Comparison of ENCODE assay signal across 20 cellular contexts in genomic region chr7:102119213-102119651, GRCh38.
DNase-seq lines count a peak whose midpoint lies in the region; ATAC-seq and TF ChIP-seq lines count a peak whose summit lies in the region.
"Had no signal": no experiment of that assay in that cellular context is flagged by ENCODE, and none has a peak within 500 bp of the region (broad histone marks: within the 10 kb centered on the region; RNA-seq: fewer than 3 reads in every experiment).

No MANE protein-coding gene starts in this region.

- intact Hi-C loops in mammary epithelial cell (cut with micrococcal nuclease) (no loop called here), breast epithelium (cut with DNase I; ENCODE audit: low total_unique reads) (no loop called here)

- no peak overlapping the region for H3K27ac Mint-ChIP-seq in activated naive CD4-positive, alpha-beta T cell treated with anti-CD3 and anti-CD28 coated beads, Interleukin-2, amount 50 U/mL, for 72 hours
- H3K27ac Mint-ChIP-seq: activated CD4-positive, alpha-beta T cell treated with anti-CD3 and anti-CD28 coated beads, Interleukin-2, amount 10 ng/mL, durations not matched to agents 24 days and 14 days; activated naive CD8-positive, alpha-beta T cell treated with anti-CD3 and anti-CD28 coated beads, Interleukin-2, amount 50 U/mL, for 24 hours; CD4-positive, alpha-beta memory T cell; T-helper 2 cell treated with Interferon-gamma antibody and Interleukin-4, amounts not matched to agents 5 μg/mL and 100 μg/mL, for 36 hours had no signal

- no peaks in the 10 kb centered on the region for H3K79me2 ChIP-seq in mammary epithelial cell (ENCODE audit: insufficient read depth, low read length)
- H3K79me2 ChIP-seq: parathyroid adenoma had no signal

- peak; percentile 64 for DNase-seq in mammary epithelial cell
- DNase-seq in breast epithelium (ENCODE audit: low spot score in 2 of 2): no peak
- DNase-seq in foreskin melanocyte: peak; percentile 95
- DNase-seq in middle frontal gyrus (ENCODE audit: extremely low spot score, low spot score): peak; percentile 20
- DNase-seq in activated naive CD4-positive, alpha-beta T cell treated with anti-CD3 and anti-CD28 coated beads, Interleukin-2, amount 50 U/mL, for 72 hours (ENCODE audit: low spot score in 2 of 2): no peak
- no peak for DNase-seq in SIG-M5 (lab: John Stamatoyannopoulos, UW)
- DNase-seq: activated CD4-positive, alpha-beta T cell treated with anti-CD3 and anti-CD28 coated beads, Interleukin-2, amount 10 ng/mL, durations not matched to agents 24 days and 14 days; activated naive CD8-positive, alpha-beta T cell treated with anti-CD3 and anti-CD28 coated beads, Interleukin-2, amount 50 U/mL, for 24 hours; activated T-cell treated with anti-CD3 and anti-CD28 coated beads, Interleukin-2, amount 50 U/mL, for 1 hour; CD4-positive, alpha-beta memory T cell; mesendoderm; NCI-H2081 treated with DMSO at 0.1 percent for 48 hours; NCI-H82 had no signal

- H3K9ac ChIP-seq in mammary epithelial cell (ENCODE audit: insufficient read depth, low read length): no peak overlapping the region
- H3K9ac ChIP-seq: parathyroid adenoma had no signal

- H2AFZ ChIP-seq in mammary epithelial cell (ENCODE audit: low read depth, low read length): peak overlapping the region; percentile 52
- H2AFZ ChIP-seq: parathyroid adenoma had no signal

- CTCF ChIA-PET in mammary epithelial cell (lab: Charles Lee; ENCODE audit: low non-redundant PET): interaction anchor here (0.6 kb wide), 1 partner anchor 15 kb away, joined by 3 read pairs; no protein-coding TSS in a partner anchor

- no peaks in the 10 kb centered on the region for H3K9me3 ChIP-seq in mammary epithelial cell (replicated peaks; ENCODE audit: insufficient read depth, low read length)
- H3K9me3 ChIP-seq in breast epithelium: no peaks in the 10 kb centered on the region

- H3K36me3 Mint-ChIP-seq in activated naive CD4-positive, alpha-beta T cell treated with anti-CD3 and anti-CD28 coated beads, Interleukin-2, amount 50 U/mL, for 72 hours: peaks cover 0 to 17% of the 10 kb centered on the region in 2 donors

- H3K36me3 ChIP-seq in mammary epithelial cell (ENCODE audit: insufficient read depth, low read length): no peaks in the 10 kb centered on the region
- no peaks in the 10 kb centered on the region for H3K36me3 ChIP-seq in breast epithelium
- H3K36me3 ChIP-seq in urinary bladder (ENCODE audit: insufficient read depth): no peaks in the 10 kb centered on the region

- TF ChIP-seq POLR2A in breast epithelium (IDR thresholded peaks at IDR 0.05): no peak

- 19% methylated on average over 5 of the region's 14 CpGs for WGBS in mammary epithelial cell (ENCODE audit: low coverage, missing lambda C conversion rate)
- WGBS in urinary bladder: 64% methylated on average over 14 of the region's 14 CpGs

- no peak overlapping the region for H3K4me2 ChIP-seq in mammary epithelial cell (ENCODE audit: insufficient read depth, low read depth, low read length)

- H4K20me1 ChIP-seq in mammary epithelial cell (ENCODE audit: insufficient read depth, low read length): no peaks in the 10 kb centered on the region

- BruUV-seq in mammary epithelial cell (replicated peaks; lab: Mats Ljungman, UMichigan): no TSS peak

- H3K9me3 Mint-ChIP-seq in activated naive CD4-positive, alpha-beta T cell treated with anti-CD3 and anti-CD28 coated beads, Interleukin-2, amount 50 U/mL, for 72 hours: no peaks in the 10 kb centered on the region
- H3K9me3 Mint-ChIP-seq: activated CD4-positive, alpha-beta T cell treated with anti-CD3 and anti-CD28 coated beads, Interleukin-2, amount 10 ng/mL, durations not matched to agents 24 days and 14 days; activated naive CD8-positive, alpha-beta T cell treated with anti-CD3 and anti-CD28 coated beads, Interleukin-2, amount 50 U/mL, for 24 hours; T-helper 2 cell treated with Interferon-gamma antibody and Interleukin-4, amounts not matched to agents 5 μg/mL and 100 μg/mL, for 36 hours had no signal

- in situ Hi-C loops in mammary epithelial cell (cut with MboI; ENCODE audit: low sequenced_read_pairs in 2 of 2): no loop called here

- dilution Hi-C loops in mammary epithelial cell (cut with HindIII; ENCODE audit: low sequenced_read_pairs): no loop called here

- H3K4me3 ChIP-seq in mammary epithelial cell (replicated peaks in 1 of 3; ENCODE audit: insufficient read depth in 1 of 3, low read depth in 2 of 3, low read length in 3 of 3) (no peak overlapping the region), breast epithelium (no peak overlapping the region), urinary bladder (ENCODE audit: low read depth, low read length) (no peak overlapping the region)
- H3K4me3 ChIP-seq: GM12878 had no signal

- TF ChIP-seq CTCF in mammary epithelial cell (conservative IDR thresholded peaks at IDR 0.05 in 1 of 2, IDR thresholded peaks at IDR 0.05 in 1 of 2; ENCODE audit: extremely low read depth in 1 of 2, insufficient read depth in 1 of 2, low read depth in 1 of 2, low read length in 2 of 2): no peak
- TF ChIP-seq CTCF in breast epithelium (IDR thresholded peaks at IDR 0.05): no peak

- no peak for ATAC-seq in activated naive CD4-positive, alpha-beta T cell treated with anti-CD3 and anti-CD28 coated beads, Interleukin-2, amount 50 U/mL, for 72 hours
- ATAC-seq in GM21528 (IDR thresholded peaks at IDR 0.05; ENCODE audit: low FRiP score, unreplicated experiment): no peak
- ATAC-seq: activated naive CD8-positive, alpha-beta T cell treated with anti-CD3 and anti-CD28 coated beads, Interleukin-2, amount 50 U/mL, for 24 hours; esophagus mucosa; GM12878 had no signal

- no peak overlapping the region for H3K27ac ChIP-seq in mammary epithelial cell (ENCODE audit: insufficient read depth, low read depth, low read length)
- no peak overlapping the region for H3K27ac ChIP-seq in breast epithelium
- peak overlapping the region; percentile 27 for H3K27ac ChIP-seq in urinary bladder (ENCODE audit: low read depth)
- H3K27ac ChIP-seq: 22Rv1, parathyroid adenoma had no signal

- H3K27me3 ChIP-seq in mammary epithelial cell (ENCODE audit: insufficient read depth, low read length) (no peaks in the 10 kb centered on the region), breast epithelium (no peaks in the 10 kb centered on the region)

- H3K4me1 ChIP-seq in mammary epithelial cell (ENCODE audit: insufficient read depth, low read length) (peaks cover 10% of the 10 kb centered on the region), breast epithelium (no peaks in the 10 kb centered on the region), urinary bladder (ENCODE audit: insufficient read depth) (no peaks in the 10 kb centered on the region)
- H3K4me1 ChIP-seq: parathyroid adenoma had no signal

Comparison
In these comparisons a context has a peak if more than half of its experiments do, and no peak if none do; other contexts are left out.
1. DNase-seq: peak in mammary epithelial cell (single experiment), foreskin melanocyte (single experiment) and middle frontal gyrus (single experiment); none in breast epithelium (0 of 2), activated naive CD4-positive, alpha-beta T cell treated with anti-CD3 and anti-CD28 coated beads, Interleukin-2, amount 50 U/mL, for 72 hours (0 of 2) and SIG-M5 (single experiment).